ENCODE assay signal across 9 cellular contexts in genomic region chr16:66905633-66906539, GRCh38. TPM values are rescaled to one million over a fixed set of nuclear protein-coding genes. Genes with fewer than 3 reads are reported as not detected.
DNase-seq lines count a peak whose midpoint lies in the region; ATAC-seq and TF ChIP-seq lines count a peak whose summit lies in the region.
"Had no signal": no experiment of that assay in that cellular context is flagged by ENCODE, and none has a peak within 500 bp of the region (broad histone marks: within the 10 kb centered on the region; RNA-seq: fewer than 3 reads in every experiment).

No MANE protein-coding gene starts in this region.

- no peaks in the 10 kb centered on the region for H3K9me3 ChIP-seq in cardiac muscle cell (ENCODE audit: low read depth)
- no peaks in the 10 kb centered on the region for H3K9me3 ChIP-seq in psoas muscle

- peak; percentile 20 for ATAC-seq in stimulated activated effector memory CD8-positive, alpha-beta T cell treated with anti-CD3 and anti-CD28 coated beads, Interleukin-12 subunit alpha, Interleukin-12 subunit beta, amount 100 ng/mL, for 72 hours
- ATAC-seq in psoas muscle, result no peak
- ATAC-seq in HG02981 (IDR thresholded peaks at IDR 0.05; ENCODE audit: unreplicated experiment), result no peak

- intact Hi-C loops in psoas muscle (cut with DNase I), result no loop called here

- H3K36me3 ChIP-seq in cardiac muscle cell, result no peaks in the 10 kb centered on the region
- H3K36me3 ChIP-seq in psoas muscle (ENCODE audit: insufficient read depth in 1 of 2, low read depth in 1 of 2), result no peaks in the 10 kb centered on the region

- DNase-seq in NCI-H2029 (lab: John Stamatoyannopoulos, UW), result peak; percentile 31
- no peak for DNase-seq in NCI-H2029 treated with DMSO at 0.1 percent for 48 hours (lab: John Stamatoyannopoulos, UW)
- peak; percentile 15 for DNase-seq in T follicular helper cell (ENCODE audit: low read depth)
- DNase-seq in cardiac muscle cell (ENCODE audit: low read depth in 1 of 2, low spot score in 1 of 2), result peak in 1 of 2 donors; percentile 97
- DNase-seq in stimulated activated effector memory CD8-positive, alpha-beta T cell treated with anti-CD3 and anti-CD28 coated beads, Interleukin-12 subunit alpha, Interleukin-12 subunit beta, amount 100 ng/mL, for 72 hours (ENCODE audit: low spot score in 2 of 2), result no peak
- DNase-seq in psoas muscle, result no peak
- no peak for DNase-seq in NOMO-1 treated with DMSO at 0.1 percent for 48 hours (lab: John Stamatoyannopoulos, UW; ENCODE audit: unreplicated experiment)

- no peaks in the 10 kb centered on the region for H3K36me3 Mint-ChIP-seq in stimulated activated effector memory CD8-positive, alpha-beta T cell treated with anti-CD3 and anti-CD28 coated beads, Interleukin-12 subunit alpha, Interleukin-12 subunit beta, amount 100 ng/mL, for 72 hours

- H3K27ac Mint-ChIP-seq in stimulated activated effector memory CD8-positive, alpha-beta T cell treated with anti-CD3 and anti-CD28 coated beads, Interleukin-12 subunit alpha, Interleukin-12 subunit beta, amount 100 ng/mL, for 72 hours, result no peak overlapping the region

- H3K9me3 Mint-ChIP-seq in stimulated activated effector memory CD8-positive, alpha-beta T cell treated with anti-CD3 and anti-CD28 coated beads, Interleukin-12 subunit alpha, Interleukin-12 subunit beta, amount 100 ng/mL, for 72 hours, result no peaks in the 10 kb centered on the region

- H3K4me1 ChIP-seq in cardiac muscle cell (ENCODE audit: low read depth) (peaks cover 58% of the 10 kb centered on the region), psoas muscle (peaks cover 37% of the 10 kb centered on the region)

- H3K27ac ChIP-seq in cardiac muscle cell, result peak overlapping the region; percentile 100
- no peak overlapping the region for H3K27ac ChIP-seq in psoas muscle

- H3K27me3 ChIP-seq in cardiac muscle cell, result no peaks in the 10 kb centered on the region
- peaks cover 0 to 2% (median 0%) of the 10 kb centered on the region in 3 donors for H3K27me3 ChIP-seq in psoas muscle (ENCODE audit: insufficient read depth in 3 of 3, low read length in 2 of 3)

- H3K4me3 Mint-ChIP-seq in stimulated activated effector memory CD8-positive, alpha-beta T cell treated with anti-CD3 and anti-CD28 coated beads, Interleukin-12 subunit alpha, Interleukin-12 subunit beta, amount 100 ng/mL, for 72 hours, result no peak overlapping the region

- H3K4me3 ChIP-seq in cardiac muscle cell (no peak overlapping the region), psoas muscle (no peak overlapping the region)

- no peak for TF ChIP-seq CTCF in cardiac muscle cell (IDR thresholded peaks at IDR 0.05; ENCODE audit: low read depth, low read length)
- TF ChIP-seq CTCF in psoas muscle (IDR thresholded peaks at IDR 0.05), result no peak

- 70 to 76% (median 73%) methylated on average over 11 of the region's 11 CpGs for WGBS in psoas muscle, 3 donors

- H3K4me1 Mint-ChIP-seq in stimulated activated effector memory CD8-positive, alpha-beta T cell treated with anti-CD3 and anti-CD28 coated beads, Interleukin-12 subunit alpha, Interleukin-12 subunit beta, amount 100 ng/mL, for 72 hours, result peaks cover 9% of the 10 kb centered on the region

RNA-seq across cellular contexts. Expression of gene CDH16, which starts 12.8 kb away (rescaled TPM):
- total RNA-seq in cardiac muscle cell, result 0.07 and 4.4 TPM in 2 replicates
- not detected in 2 replicates for polyA plus RNA-seq in cardiac muscle cell
- total RNA-seq in psoas muscle, result 1 to 10 TPM in 1 of 4 donors, under 1 TPM in 1, not detected in 2; 0.53 to 3.3 TPM
- polyA plus RNA-seq in psoas muscle, result under 1 TPM; 0.65 to 0.78 (median 0.75) TPM
- total RNA-seq: fibroblast of villous mesenchyme had no signal

RNA-seq across cellular contexts. Expression of gene RRAD, which starts 19.4 kb away (rescaled TPM):
- total RNA-seq in cardiac muscle cell, result 51.6 and 246 TPM in 2 replicates
- 73.8 and 318 TPM in 2 replicates for polyA plus RNA-seq in cardiac muscle cell
- total RNA-seq in psoas muscle, result 1,000 to 10,000 TPM in 1 of 4 donors, 100 to 1,000 TPM in 3; 164 to 2,869 (median 749) TPM
- polyA plus RNA-seq in psoas muscle, result 100 to 1,000 TPM; 168 to 304 (median 293) TPM

RNA-seq across cellular contexts. Expression of gene PDP2, which starts 25.6 kb away (rescaled TPM):
- 6.0 and 19.4 TPM in 2 replicates for total RNA-seq in cardiac muscle cell
- 4.1 and 7.4 TPM in 2 replicates for polyA plus RNA-seq in cardiac muscle cell
- 1 to 10 TPM; 3.0 to 5.2 (median 4.3) TPM for total RNA-seq in psoas muscle
- 1 to 10 TPM; 1.0 to 2.5 (median 2.0) TPM for polyA plus RNA-seq in psoas muscle

RNA-seq across cellular contexts. Expression of gene CIAO2B, which starts 28.3 kb away (rescaled TPM):
- 151 and 184 TPM in 2 replicates for total RNA-seq in cardiac muscle cell
- polyA plus RNA-seq in cardiac muscle cell, result 194 and 242 TPM in 2 replicates
- total RNA-seq in psoas muscle, result 100 to 1,000 TPM; 145 to 346 (median 248) TPM
- 100 to 1,000 TPM; 431 to 818 (median 460) TPM for polyA plus RNA-seq in psoas muscle

RNA-seq across cellular contexts. Expression of gene CES2, which starts 29.4 kb away (rescaled TPM):
- 67.9 and 84.2 TPM in 2 replicates for total RNA-seq in cardiac muscle cell
- 69.1 and 94.3 TPM in 2 replicates for polyA plus RNA-seq in cardiac muscle cell
- total RNA-seq in psoas muscle, result 10 to 100 TPM; 22.7 to 92.8 (median 57.6) TPM
- polyA plus RNA-seq in psoas muscle, result 10 to 100 TPM; 12.8 to 22.4 (median 21.6) TPM

Comparison
In these comparisons a context has a peak if more than half of its experiments do, and no peak if none do; other contexts are left out.
1. DNase-seq: peak in NCI-H2029 (single experiment) and T follicular helper cell (single experiment); none in NCI-H2029 treated with DMSO at 0.1 percent for 48 hours (single experiment), stimulated activated effector memory CD8-positive, alpha-beta T cell treated with anti-CD3 and anti-CD28 coated beads, Interleukin-12 subunit alpha, Interleukin-12 subunit beta, amount 100 ng/mL, for 72 hours (0 of 2), psoas muscle (0 of 2) and NOMO-1 treated with DMSO at 0.1 percent for 48 hours (single experiment).